ENCODE assay signal across 12 cellular contexts in genomic region chr4:156949373-156949814, GRCh38. TPM values are rescaled to one million over a fixed set of nuclear protein-coding genes. Genes with fewer than 3 reads are reported as not detected.
DNase-seq lines count a peak whose midpoint lies in the region; ATAC-seq, FAIRE-seq and TF ChIP-seq lines count a peak whose summit lies in the region.
"Had no signal": no experiment of that assay in that cellular context is flagged by ENCODE, and none has a peak within 500 bp of the region (broad histone marks: within the 10 kb centered on the region; RNA-seq: fewer than 3 reads in every experiment).

No MANE protein-coding gene starts in this region.

- H3K36me3 ChIP-seq in kidney (ENCODE audit: control insufficient read depth in 1 of 2, insufficient read depth in 2 of 2, low read length in 2 of 2) = no peaks in the 10 kb centered on the region
- no peaks in the 10 kb centered on the region for H3K36me3 ChIP-seq in smooth muscle cell (ENCODE audit: low read depth)
- H3K36me3 ChIP-seq: tibial nerve had no signal

- H4K20me1 ChIP-seq in smooth muscle cell (ENCODE audit: low read depth) = no peaks in the 10 kb centered on the region

- H3K4me3 ChIP-seq in kidney (ENCODE audit: low read length in 2 of 2) (peak overlapping the region; percentile 12 to 42), smooth muscle cell (no peak overlapping the region)
- H3K4me3 ChIP-seq: tibial nerve had no signal

- H3K27ac Mint-ChIP-seq in HFFc6 (peak overlapping the region; percentile 72), brain (peak overlapping the region; percentile 14 to 77 (median 45))

- peaks cover 17% of the 10 kb centered on the region for H3F3A ChIP-seq in smooth muscle cell (ENCODE audit: low read depth)

- H2AFZ ChIP-seq in smooth muscle cell (ENCODE audit: low read depth) = no peak overlapping the region

- H3K9me3 ChIP-seq in kidney (ENCODE audit: control insufficient read depth in 1 of 2, low read length in 2 of 2) (no peaks in the 10 kb centered on the region), smooth muscle cell (replicated peaks; ENCODE audit: low read depth) (no peaks in the 10 kb centered on the region)
- H3K9me3 ChIP-seq: tibial nerve had no signal

- DNase-seq in HFFc6 = peak; percentile 78
- no peak for DNase-seq in kidney
- DNase-seq in smooth muscle cell (lab: John Stamatoyannopoulos, UW; ENCODE audit: unreplicated experiment) = no peak
- DNase-seq in NCI-H526 (lab: John Stamatoyannopoulos, UW) = no peak
- DNase-seq in NCI-H82 treated with DMSO at 0.1 percent for 48 hours (lab: John Stamatoyannopoulos, UW; ENCODE audit: unreplicated experiment) = no peak
- DNase-seq: NCI-H1694, T-helper 9 cell had no signal

- no peaks in the 10 kb centered on the region for H3K27me3 Mint-ChIP-seq in HFFc6 (ENCODE audit: insufficient read depth)
- peaks cover 3% of the 10 kb centered on the region for H3K27me3 Mint-ChIP-seq in brain

- H3K9ac ChIP-seq in kidney (ENCODE audit: low read length in 2 of 2) (peak overlapping the region in 1 of 2 donors; percentile 28), smooth muscle cell (ENCODE audit: low read depth) (no peak overlapping the region)

- H3K4me1 Mint-ChIP-seq in HFFc6 (ENCODE audit: low read depth) (peaks cover 100% of the 10 kb centered on the region), brain (peaks cover 95% of the 10 kb centered on the region)

- H3K79me2 ChIP-seq in smooth muscle cell (ENCODE audit: low read depth) = peaks cover 92% of the 10 kb centered on the region

- H3K36me3 Mint-ChIP-seq in HFFc6 (ENCODE audit: low read depth) = peaks cover 11% of the 10 kb centered on the region
- H3K36me3 Mint-ChIP-seq in brain = no peaks in the 10 kb centered on the region

- peak overlapping the region; percentile 74 to 94 for H3K27ac ChIP-seq in kidney (ENCODE audit: low read depth in 2 of 2, low read length in 2 of 2)
- H3K27ac ChIP-seq in smooth muscle cell (ENCODE audit: low read depth) = peak overlapping the region; percentile 99

- H3K9me3 Mint-ChIP-seq in HFFc6 (no peaks in the 10 kb centered on the region), brain (no peaks in the 10 kb centered on the region)

- no peaks in the 10 kb centered on the region for H3K27me3 ChIP-seq in smooth muscle cell (ENCODE audit: low read depth)
- H3K27me3 ChIP-seq: tibial nerve had no signal

- FAIRE-seq in kidney (lab: Jason Lieb, UNC) = peak; percentile 90
- FAIRE-seq: G401.6 had no signal

- H3K4me3 Mint-ChIP-seq in HFFc6 (peak overlapping the region; percentile 59), brain (peak overlapping the region in 3 of 5 experiments; percentile 11 to 54 (median 19))

- ATAC-seq in GM18870 (IDR thresholded peaks at IDR 0.05; ENCODE audit: unreplicated experiment) (no peak), GM18502 (IDR thresholded peaks at IDR 0.05; ENCODE audit: poor library complexity, unreplicated experiment) (no peak)

- H3K4me2 ChIP-seq in smooth muscle cell = peak overlapping the region; percentile 58

- intact Hi-C loops in kidney (cut with DNase I) = no loop called here

- 66% methylated on average over 2 of the region's 2 CpGs for WGBS in smooth muscle cell (ENCODE audit: low lambda C conversion rate)

- TF ChIP-seq CTCF in HFFc6 (IDR thresholded peaks at IDR 0.05) (no peak), brain (conservative IDR thresholded peaks at IDR 0.05) (no peak), kidney (IDR thresholded peaks at IDR 0.05; ENCODE audit: borderline replicate concordance, extremely low read depth, insufficient read depth) (no peak), smooth muscle cell (IDR thresholded peaks at IDR 0.05; ENCODE audit: borderline replicate concordance, insufficient read depth, poor library complexity, severe bottlenecking) (no peak)

- peaks cover 5 to 42% of the 10 kb centered on the region in 2 donors for H3K4me1 ChIP-seq in kidney (ENCODE audit: control insufficient read depth in 1 of 2, insufficient read depth in 1 of 2, low read depth in 1 of 2, low read length in 2 of 2)
- H3K4me1 ChIP-seq in smooth muscle cell (ENCODE audit: low read depth) = peaks cover 29% of the 10 kb centered on the region

RNA-seq across cellular contexts. Expression of gene PDGFC, which starts 22.2 kb away (rescaled TPM):
- total RNA-seq in HFFc6 (2021; fragmentation: NEBNext Ultra II Directional; extraction: Animal tissue kit (Norgen Biotek cat#: 25700)) = 100 to 1,000 TPM in 1 of 6 experiments, 10 to 100 TPM in 5; 71.5 to 112 (median 76.1) TPM
- polyA plus RNA-seq in brain (ENCODE audit: insufficient read depth, low read depth, low replicate concordance) = 3.4 TPM
- total RNA-seq in kidney = 37.6 TPM
- 12.3 TPM for polyA plus RNA-seq in kidney (ENCODE audit: insufficient read depth, low read depth, low replicate concordance)
- total RNA-seq in smooth muscle cell = 135 and 165 TPM in 2 replicates
- 56.5 and 77.8 TPM in 2 replicates for polyA plus RNA-seq in smooth muscle cell
